ENCODE assay signal across 18 cellular contexts in genomic region chr11:2997406-2997805, GRCh38.
"Had no signal": no experiment of that assay in that cellular context is flagged by ENCODE, and none has a peak within 500 bp of the region (broad histone marks: within the 10 kb centered on the region; RNA-seq: fewer than 3 reads in every experiment).

No MANE protein-coding gene starts in this region.

- H3K27ac ChIP-seq: left lung, neutrophil, SJCRH30, spleen had no signal

- ATAC-seq: activated CD4-positive, CD25-positive, alpha-beta regulatory T cell treated with anti-CD3 and anti-CD28 coated beads, Interleukin-2, amount 50 U/mL, for 24 hours; left lung; naive thymus-derived CD8-positive, alpha-beta T cell; stimulated activated memory B cell treated with anti-CD40 and anti-IgM and Interleukin-4, amounts not matched to agents 10 μg/mL and 1 μg/mL and 100 μg/mL, for 72 hours had no signal

- H3K4me1 Mint-ChIP-seq: activated naive CD4-positive, alpha-beta T cell treated with anti-CD3 and anti-CD28 coated beads, Interleukin-2, amount 50 U/mL, for 24 hours had no signal

- H3K27ac Mint-ChIP-seq: stimulated activated memory B cell treated with anti-CD40 and anti-IgM and Interleukin-4, amounts not matched to agents 10 μg/mL and 1 μg/mL and 100 μg/mL, for 72 hours had no signal

- FAIRE-seq: astrocyte, kidney had no signal

- H3K9me3 Mint-ChIP-seq: activated naive CD4-positive, alpha-beta T cell treated with anti-CD3 and anti-CD28 coated beads, Interleukin-2, amount 50 U/mL, for 24 hours; naive thymus-derived CD8-positive, alpha-beta T cell; stimulated activated memory B cell treated with anti-CD40 and anti-IgM and Interleukin-4, amounts not matched to agents 10 μg/mL and 1 μg/mL and 100 μg/mL, for 72 hours had no signal

- H3K27me3 ChIP-seq: left lung, neutrophil, SJCRH30, spleen had no signal

- H3K4me3 Mint-ChIP-seq: activated naive CD4-positive, alpha-beta T cell treated with anti-CD3 and anti-CD28 coated beads, Interleukin-2, amount 50 U/mL, for 24 hours; naive thymus-derived CD8-positive, alpha-beta T cell; stimulated activated memory B cell treated with anti-CD40 and anti-IgM and Interleukin-4, amounts not matched to agents 10 μg/mL and 1 μg/mL and 100 μg/mL, for 72 hours had no signal

- H3K9me3 ChIP-seq: left lung, mucosa of descending colon, neutrophil, SJCRH30, spleen had no signal

- DNase-seq: activated effector memory CD4-positive, alpha-beta T cell treated with Interleukin-2 at 50 U/mL for 16 hours; activated T-cell treated with anti-CD3 and anti-CD28 coated beads for 4 hours; dermis blood vessel endothelial cell; foreskin fibroblast; glutamatergic neuron; hypothalamus; kidney; left lung; naive thymus-derived CD8-positive, alpha-beta T cell; SJCRH30; spleen; stimulated activated CD4-positive, alpha-beta T cell treated with anti-CD3 and anti-CD28 coated beads, Interleukin-4, amount 100 ng/mL, for 4 hours had no signal

- H3K4me3 ChIP-seq: left lung, mucosa of descending colon, SJCRH30, spleen had no signal

- H3K27me3 Mint-ChIP-seq: activated naive CD4-positive, alpha-beta T cell treated with anti-CD3 and anti-CD28 coated beads, Interleukin-2, amount 50 U/mL, for 24 hours; naive thymus-derived CD8-positive, alpha-beta T cell; stimulated activated memory B cell treated with anti-CD40 and anti-IgM and Interleukin-4, amounts not matched to agents 10 μg/mL and 1 μg/mL and 100 μg/mL, for 72 hours had no signal
